ENCODE assay signal across 8 cellular contexts in the genomic region with DNA sequence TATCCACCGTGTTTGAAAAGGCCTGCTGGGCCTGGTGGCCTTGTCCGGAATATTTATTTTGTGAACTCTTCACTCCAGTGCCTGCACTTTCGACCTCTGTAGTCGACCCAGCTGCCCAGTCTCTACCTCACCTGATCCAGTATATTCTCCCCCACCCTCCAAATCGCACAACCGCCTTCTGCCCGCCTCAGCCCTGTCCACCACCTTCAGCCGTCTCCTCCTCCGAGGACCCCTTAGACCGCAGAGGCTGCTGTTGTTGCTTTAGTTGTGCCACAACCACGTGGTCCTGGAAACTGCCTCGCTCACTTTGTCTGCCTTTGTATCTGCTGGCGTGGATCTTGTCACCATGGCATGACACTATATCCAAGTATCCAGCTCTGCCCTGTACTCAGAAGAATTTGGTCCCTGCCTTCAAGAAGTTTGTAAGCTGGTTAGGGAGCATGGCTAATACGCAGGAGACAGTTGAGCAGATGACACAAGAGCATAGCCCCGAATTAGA. TPM values are rescaled to one million over a fixed set of nuclear protein-coding genes. Genes with fewer than 3 reads are reported as not detected.
DNase-seq lines count a peak whose midpoint lies in the region; ATAC-seq lines count a peak whose summit lies in the region.

No MANE protein-coding gene starts in this region.

- peaks cover 0 to 46% (median 25%) of the 10 kb centered on the region in 11 experiments; a peak in 16 of 22 replicates for H4K20me1 ChIP-seq in BLaER1 treated with 17β-estradiol and CSF1 and Interleukin-3, amounts not matched to agents 10 nM and 100 nM

- H3K4me1 ChIP-seq in BLaER1 treated with 17β-estradiol and CSF1 and Interleukin-3, amounts not matched to agents 10 nM and 100 nM, result peaks cover 37 to 51% (median 45%) of the 10 kb centered on the region in 10 experiments

- peak overlapping the region; percentile 73 to 99 (median 88); a peak in 21 of 22 replicates for H3K9ac ChIP-seq in BLaER1 treated with 17β-estradiol and CSF1 and Interleukin-3, amounts not matched to agents 10 nM and 100 nM

- peak overlapping the region; percentile 62 to 100 (median 92) for H3K4me3 ChIP-seq in BLaER1 treated with 17β-estradiol and CSF1 and Interleukin-3, amounts not matched to agents 10 nM and 100 nM
- H3K4me3 ChIP-seq in Jurkat, Clone E6-1 (ENCODE audit: low read length), result peak overlapping the region; percentile 88

- H3K27ac ChIP-seq in BLaER1 treated with 17β-estradiol and CSF1 and Interleukin-3, amounts not matched to agents 10 nM and 100 nM, result peak overlapping the region; percentile 31 to 96 (median 93); a peak in 21 of 22 replicates
- H3K27ac ChIP-seq in substantia nigra (ENCODE audit: low read depth, low read length, poor library complexity, severe bottlenecking), result peak overlapping the region; percentile 85

- no peaks in the 10 kb centered on the region for H3K27me3 ChIP-seq in BLaER1 treated with 17β-estradiol and CSF1 and Interleukin-3, amounts not matched to agents 10 nM and 100 nM

- no peak for DNase-seq in Jurkat, Clone E6-1 (ENCODE audit: low read depth, low spot score)
- DNase-seq in amygdala (lab: John Stamatoyannopoulos, UW), result peak in 29 of 56 donors; percentile 10 to 65 (median 37)
- peak; percentile 14 for DNase-seq in iPS-NIHi11 (ENCODE audit: low spot score)
- peak in 30 of 49 donors; percentile 7 to 74 (median 41) for DNase-seq in substantia nigra (lab: John Stamatoyannopoulos, UW)
- no peak for DNase-seq in SW480 (ENCODE audit: low spot score)

- ATAC-seq in HG02642 (IDR thresholded peaks at IDR 0.05; ENCODE audit: poor library complexity, unreplicated experiment) (no peak), HG03442 (IDR thresholded peaks at IDR 0.05; ENCODE audit: unreplicated experiment) (no peak)

- H3K4me2 ChIP-seq in BLaER1 treated with 17β-estradiol and CSF1 and Interleukin-3, amounts not matched to agents 10 nM and 100 nM, result peak overlapping the region; percentile 87 to 98 (median 93)

- H3K9me3 ChIP-seq in BLaER1 treated with 17β-estradiol and CSF1 and Interleukin-3, amounts not matched to agents 10 nM and 100 nM (replicated peaks in 1 of 11), result no peaks in the 10 kb centered on the region

- peaks cover 0 to 16% (median 4%) of the 10 kb centered on the region in 11 experiments; a peak in 9 of 22 replicates for H3K36me3 ChIP-seq in BLaER1 treated with 17β-estradiol and CSF1 and Interleukin-3, amounts not matched to agents 10 nM and 100 nM

RNA-seq across cellular contexts. Expression of gene PHGDH, which starts 1.4 kb away (rescaled TPM):
- 396 TPM for polyA plus RNA-seq in Jurkat, Clone E6-1 (2012; ENCODE audit: insufficient read depth, insufficient read length)

RNA-seq across cellular contexts. Expression of gene HMGCS2, which starts 55.6 kb away (rescaled TPM):
- not detected for polyA plus RNA-seq in Jurkat, Clone E6-1 (2012; ENCODE audit: insufficient read depth, insufficient read length)

Comparison
In these comparisons a context has a peak if more than half of its experiments do, and no peak if none do; other contexts are left out.
1. DNase-seq: peak in amygdala (29 of 56), iPS-NIHi11 (single experiment) and substantia nigra (30 of 49); none in Jurkat, Clone E6-1 (single experiment) and SW480 (single experiment).